Comparison of ENCODE assay signal across 8 cellular contexts in genomic region chr12:123387508-123388217, GRCh38. TPM values are rescaled to one million over a fixed set of nuclear protein-coding genes. Genes with fewer than 3 reads are reported as not detected.
DNase-seq lines count a peak whose midpoint lies in the region; TF ChIP-seq lines count a peak whose summit lies in the region.

No MANE protein-coding gene starts in this region.

- WGBS in lower leg skin, 2 donors: 64 to 75% methylated on average over 8 of the region's 8 CpGs

- TF ChIP-seq POLR2A in NB4 (IDR thresholded peaks at IDR 0.05; ENCODE audit: extremely low read depth, insufficient read length): no peak
- no peak for TF ChIP-seq POLR2A in lower leg skin (IDR thresholded peaks at IDR 0.05)

- TF ChIP-seq CTCF in NB4 (IDR thresholded peaks at IDR 0.05; ENCODE audit: low read depth, low read length) (no peak), nephron progenitor cell (IDR thresholded peaks at IDR 0.05) (no peak), lower leg skin (IDR thresholded peaks at IDR 0.05) (no peak)

- H3K4me1 ChIP-seq in BLaER1 treated with 17β-estradiol and CSF1 and Interleukin-3, amounts not matched to agents 10 nM and 100 nM: peaks cover 52 to 74% (median 61%) of the 10 kb centered on the region in 10 experiments

- intact Hi-C loops in lower leg skin (cut with DNase I; ENCODE audit: low total_unique reads): no loop called here

- no peaks in the 10 kb centered on the region for H3K9me3 ChIP-seq in BLaER1 treated with 17β-estradiol and CSF1 and Interleukin-3, amounts not matched to agents 10 nM and 100 nM (replicated peaks in 1 of 11)

- H3K27ac Mint-ChIP-seq in nephron progenitor cell: peak overlapping the region; percentile 50

- peak overlapping the region; percentile 67 to 82 (median 76); a peak in 21 of 22 replicates for H3K27ac ChIP-seq in BLaER1 treated with 17β-estradiol and CSF1 and Interleukin-3, amounts not matched to agents 10 nM and 100 nM
- H3K27ac ChIP-seq in cingulate gyrus (ENCODE audit: low read depth, low read length): peak overlapping the region; percentile 94

- H3K36me3 Mint-ChIP-seq in nephron progenitor cell (ENCODE audit: low read depth): peaks cover 20% of the 10 kb centered on the region

- peak overlapping the region; percentile 82 for H3K4me3 Mint-ChIP-seq in nephron progenitor cell

- peak overlapping the region; percentile 73 to 98 (median 85) for H3K9ac ChIP-seq in BLaER1 treated with 17β-estradiol and CSF1 and Interleukin-3, amounts not matched to agents 10 nM and 100 nM

- peak overlapping the region; percentile 78 to 98 (median 92) for H3K4me2 ChIP-seq in BLaER1 treated with 17β-estradiol and CSF1 and Interleukin-3, amounts not matched to agents 10 nM and 100 nM

- DNase-seq in NB4 (ENCODE audit: low read depth): peak; percentile 61
- peak; percentile 12 for DNase-seq in nephron progenitor cell
- DNase-seq in ureter (ENCODE audit: low spot score): no peak
- DNase-seq in NCI-H226: no peak
- no peak for DNase-seq in lower leg skin (ENCODE audit: low spot score in 2 of 2)
- no peak for DNase-seq in ecto neural progenitor cell (ENCODE audit: low spot score)

- H3K4me1 Mint-ChIP-seq in nephron progenitor cell: peaks cover 40% of the 10 kb centered on the region

- H3K36me3 ChIP-seq in BLaER1 treated with 17β-estradiol and CSF1 and Interleukin-3, amounts not matched to agents 10 nM and 100 nM: peaks cover 21 to 27% (median 23%) of the 10 kb centered on the region in 11 experiments

- no peaks in the 10 kb centered on the region for H3K27me3 ChIP-seq in BLaER1 treated with 17β-estradiol and CSF1 and Interleukin-3, amounts not matched to agents 10 nM and 100 nM

- H3K9me3 Mint-ChIP-seq in nephron progenitor cell: no peaks in the 10 kb centered on the region

- peak overlapping the region; percentile 73 to 87 (median 80) for H3K4me3 ChIP-seq in BLaER1 treated with 17β-estradiol and CSF1 and Interleukin-3, amounts not matched to agents 10 nM and 100 nM
- H3K4me3 ChIP-seq in NB4 (ENCODE audit: low read depth, low read length) (peak overlapping the region; percentile 60), lower leg skin (ENCODE audit: low read depth, poor library complexity, severe bottlenecking) (no peak overlapping the region)

- H3K27me3 Mint-ChIP-seq in nephron progenitor cell (ENCODE audit: low read depth, poor library complexity): peaks cover 5% of the 10 kb centered on the region

- H4K20me1 ChIP-seq in BLaER1 treated with 17β-estradiol and CSF1 and Interleukin-3, amounts not matched to agents 10 nM and 100 nM: peaks cover 20 to 33% (median 31%) of the 10 kb centered on the region in 11 experiments; a peak in 20 of 22 replicates

RNA-seq across cellular contexts. Expression of gene KMT5A, which starts 3.7 kb away (rescaled TPM):
- total RNA-seq in ureter: 44.4 TPM
- 10 to 100 TPM; 49.3 to 69.3 (median 62.5) TPM for total RNA-seq in lower leg skin

RNA-seq across cellular contexts. Expression of gene SBNO1, which starts 23.0 kb away (rescaled TPM):
- 31.2 TPM for total RNA-seq in ureter
- 10 to 100 TPM; 18.6 to 22.3 (median 20.8) TPM for total RNA-seq in lower leg skin

RNA-seq across cellular contexts. Expression of gene RILPL2, which starts 48.8 kb away (rescaled TPM):
- total RNA-seq in ureter (7.8 TPM), lower leg skin (1 to 10 TPM; 2.8 to 5.6 (median 4.2) TPM)

Comparison
In these comparisons a context has a peak if more than half of its experiments do, and no peak if none do; other contexts are left out.
1. DNase-seq: peak in NB4 (single experiment) and nephron progenitor cell (single experiment); none in ureter (single experiment), NCI-H226 (single experiment), lower leg skin (0 of 2) and ecto neural progenitor cell (single experiment).